ENCODE assay signal across 8 cellular contexts in genomic region chr20:46689082-46689753, GRCh38. TPM values are rescaled to one million over a fixed set of nuclear protein-coding genes. Genes with fewer than 3 reads are reported as not detected.
DNase-seq lines count a peak whose midpoint lies in the region; ATAC-seq and TF ChIP-seq lines count a peak whose summit lies in the region.

Gene TP53RK, minus strand, starts transcription at chr20:46689444. Its CDS starts 30 bp downstream, at chr20:46689414.

- H3K9me3 ChIP-seq in right atrium auricular region (no peaks in the 10 kb centered on the region), uterus (no peaks in the 10 kb centered on the region)

- TF ChIP-seq POLR2A in GM15510 (IDR thresholded peaks at IDR 0.05; ENCODE audit: borderline replicate concordance, extremely low read depth, insufficient read length), result peak; percentile 75
- TF ChIP-seq POLR2A in uterus (IDR thresholded peaks at IDR 0.05), result peak; percentile 78 to 92

- TF ChIP-seq CTCF in right atrium auricular region (IDR thresholded peaks at IDR 0.05), result peak in 1 of 2 donors; percentile 33
- peak; percentile 11 to 70 (median 29) for TF ChIP-seq CTCF in uterus (IDR thresholded peaks at IDR 0.05)

- DNase-seq in NCI-H187 (lab: John Stamatoyannopoulos, UW) (peak; percentile 85 to 88), T-helper 2 cell (peak; percentile 75 to 98 (median 95)), anterior cingulate cortex (lab: John Stamatoyannopoulos, UW) (peak; percentile 57 to 99 (median 94)), right atrium auricular region (ENCODE audit: low spot score) (peak; percentile 98), pulmonary artery endothelial cell (ENCODE audit: low read depth, low spot score) (peak; percentile 99), uterus (peak; percentile 100)

- peak within 1 kb of the TSS; percentile 70 to 83 for H3K4me3 ChIP-seq in right atrium auricular region
- H3K4me3 ChIP-seq in uterus, result peak within 1 kb of the TSS; percentile 43 to 89

- intact Hi-C loops in uterus (cut with DNase I; ENCODE audit: low total_unique reads), result no loop called here

- peaks cover 0 to 24% of the 10 kb centered on the region in 2 donors for H3K4me1 ChIP-seq in right atrium auricular region
- H3K4me1 ChIP-seq in uterus, result peaks cover 0 to 4% of the 10 kb centered on the region in 2 donors

- peak within 1 kb of the TSS; percentile 90 to 94 for H3K27ac ChIP-seq in right atrium auricular region
- H3K27ac ChIP-seq in uterus, result peak within 1 kb of the TSS; percentile 96 to 98

- ATAC-seq in HG02938 (IDR thresholded peaks at IDR 0.05; ENCODE audit: unreplicated experiment), result peak; percentile 96

- no peaks in the 10 kb centered on the region for H3K36me3 ChIP-seq in right atrium auricular region
- no peaks in the 10 kb centered on the region for H3K36me3 ChIP-seq in uterus

- H3K27me3 ChIP-seq in right atrium auricular region (no peaks in the 10 kb centered on the region), uterus (no peaks in the 10 kb centered on the region)

RNA-seq across cellular contexts. Expression of gene TP53RK, which starts in this region (rescaled TPM):
- 10 to 100 TPM; 11.3 to 12.1 TPM for total RNA-seq in right atrium auricular region
- total RNA-seq in pulmonary artery endothelial cell, result 17.6 and 19.6 TPM in 2 replicates
- total RNA-seq in uterus, result 10 to 100 TPM; 14.1 to 64.6 (median 40.2) TPM

Comparison
In these comparisons a context has a peak if more than half of its experiments do, and no peak if none do; other contexts are left out.
1. Peak in every context shown above with its lines: DNase-seq, ATAC-seq, H3K4me3 ChIP-seq and H3K27ac ChIP-seq.